In genomic region chr11:46832511-46833214, GRCh38 we compare ENCODE assay signal across 1 cellular context.
TF ChIP-seq lines count a peak whose summit lies in the region.

No MANE protein-coding gene starts in this region.

TF ChIP-seq in K562, 482 proteins besides CTCF, POLR2A, EP300 and RAD21 (continues in another document):
- TF ChIP-seq STAG1 (CRISPR knock-in tag; IDR thresholded peaks at IDR 0.05; ENCODE audit: borderline replicate concordance), result no peak
- no peak for TF ChIP-seq XRCC3 (IDR thresholded peaks at IDR 0.05)
- no peak for TF ChIP-seq HMGN3 (IDR thresholded peaks at IDR 0.05; ENCODE audit: borderline replicate concordance, extremely low read depth, insufficient read length, low read depth, low read length)
- peak; percentile 33 for TF ChIP-seq DACH1 (IDR thresholded peaks at IDR 0.05; ENCODE audit: partially characterized antibody)
- TF ChIP-seq FOSL1 (tag; conservative IDR thresholded peaks at IDR 0.05), result peak; percentile 55
- TF ChIP-seq NONO (IDR thresholded peaks at IDR 0.05; ENCODE audit: low read depth in 2 of 2, low read length in 1 of 2), result no peak
- TF ChIP-seq ZBTB5 (IDR thresholded peaks at IDR 0.05), result no peak
- TF ChIP-seq ZNF282 (CRISPR knock-in tag; IDR thresholded peaks at IDR 0.05), result no peak
- TF ChIP-seq NCOA1 (IDR thresholded peaks at IDR 0.05; ENCODE audit: low read depth), result no peak
- no peak for TF ChIP-seq CBX8 (IDR thresholded peaks at IDR 0.05; ENCODE audit: borderline replicate concordance, extremely low read depth, low read depth, low read length, poor library complexity, severe bottlenecking)
- TF ChIP-seq ZNF41 (CRISPR knock-in tag; conservative IDR thresholded peaks at IDR 0.05), result no peak
- no peak for TF ChIP-seq E4F1 (CRISPR knock-in tag; IDR thresholded peaks at IDR 0.05; ENCODE audit: borderline replicate concordance)
- TF ChIP-seq ATF1 (CRISPR knock-in tag; IDR thresholded peaks at IDR 0.05), result no peak
- TF ChIP-seq ATF1 (tag; IDR thresholded peaks at IDR 0.05), result 0 out of 2 replicates have a peak, but pooled peaks have one; percentile 32
- no peak for TF ChIP-seq BMI1 (IDR thresholded peaks at IDR 0.05; ENCODE audit: low read length)
- no peak for TF ChIP-seq SNIP1 (IDR thresholded peaks at IDR 0.05; ENCODE audit: low read depth)
- no peak for TF ChIP-seq RFX1 (IDR thresholded peaks at IDR 0.05)
- no peak for TF ChIP-seq ZNF407 (IDR thresholded peaks at IDR 0.05; ENCODE audit: low read depth)
- TF ChIP-seq NR2C1 (IDR thresholded peaks at IDR 0.05), result no peak
- TF ChIP-seq NR2C1 (tag; IDR thresholded peaks at IDR 0.05), result no peak
- no peak for TF ChIP-seq CHD1 (IDR thresholded peaks at IDR 0.05; ENCODE audit: low read length)
- no peak for TF ChIP-seq POU5F1 (IDR thresholded peaks at IDR 0.05; ENCODE audit: borderline replicate concordance, low read depth, low read length, partially characterized antibody)
- no peak for TF ChIP-seq ZNF408 (CRISPR knock-in tag; IDR thresholded peaks at IDR 0.05; ENCODE audit: low read depth)
- TF ChIP-seq ARID1B (IDR thresholded peaks at IDR 0.05), result peak; percentile 86
- TF ChIP-seq EHMT2 (IDR thresholded peaks at IDR 0.05), result no peak
- TF ChIP-seq ZBTB8A (IDR thresholded peaks at IDR 0.05; ENCODE audit: partially characterized antibody), result no peak
- TF ChIP-seq MXI1 (IDR thresholded peaks at IDR 0.05; ENCODE audit: low read depth, low read length), result no peak
- TF ChIP-seq ZKSCAN1 (IDR thresholded peaks at IDR 0.05; ENCODE audit: low read depth, low read length), result no peak
- no peak for TF ChIP-seq ZZZ3 (IDR thresholded peaks at IDR 0.05)
- no peak for TF ChIP-seq ZNF134 (CRISPR knock-in tag; conservative IDR thresholded peaks at IDR 0.05)
- TF ChIP-seq ZNF655 (CRISPR knock-in tag; IDR thresholded peaks at IDR 0.05), result no peak
- no peak for TF ChIP-seq ZBTB11 (CRISPR knock-in tag; IDR thresholded peaks at IDR 0.05)
- peak; percentile 89 for TF ChIP-seq ZNF384 (IDR thresholded peaks at IDR 0.05; ENCODE audit: low read depth, low read length)
- no peak for TF ChIP-seq GABPA (tag; conservative IDR thresholded peaks at IDR 0.05; ENCODE audit: low read depth)
- TF ChIP-seq GABPB1 (CRISPR knock-in tag; IDR thresholded peaks at IDR 0.05), result no peak
- TF ChIP-seq ZNF639 (CRISPR knock-in tag; conservative IDR thresholded peaks at IDR 0.05 in 1 of 2, IDR thresholded peaks at IDR 0.05 in 1 of 2), result peak in 1 of 2 experiments; percentile 61; a peak in 1 of 4 replicates
- no peak for TF ChIP-seq HLTF (IDR thresholded peaks at IDR 0.05)
- no peak for TF ChIP-seq ZNF512 (tag; IDR thresholded peaks at IDR 0.05)
- 0 out of 2 replicates have a peak, but pooled peaks have one; percentile 40 for TF ChIP-seq LCOR (CRISPR knock-in tag; IDR thresholded peaks at IDR 0.05)
- no peak for TF ChIP-seq SMAD3 (CRISPR knock-in tag; conservative IDR thresholded peaks at IDR 0.05)
- no peak for TF ChIP-seq RFX5 (IDR thresholded peaks at IDR 0.05; ENCODE audit: low read depth, low read length)
- no peak for TF ChIP-seq HDAC1 (IDR thresholded peaks at IDR 0.05)
- TF ChIP-seq DNMT1 (IDR thresholded peaks at IDR 0.05), result no peak
- peak; percentile 47 for TF ChIP-seq CREM (IDR thresholded peaks at IDR 0.05; ENCODE audit: low read depth)
- TF ChIP-seq MCM5 (IDR thresholded peaks at IDR 0.05; ENCODE audit: low read depth), result no peak
- TF ChIP-seq USF2 (CRISPR knock-in tag; IDR thresholded peaks at IDR 0.05), result no peak
- no peak for TF ChIP-seq SUPT5H (IDR thresholded peaks at IDR 0.05)
